In the genomic region with DNA sequence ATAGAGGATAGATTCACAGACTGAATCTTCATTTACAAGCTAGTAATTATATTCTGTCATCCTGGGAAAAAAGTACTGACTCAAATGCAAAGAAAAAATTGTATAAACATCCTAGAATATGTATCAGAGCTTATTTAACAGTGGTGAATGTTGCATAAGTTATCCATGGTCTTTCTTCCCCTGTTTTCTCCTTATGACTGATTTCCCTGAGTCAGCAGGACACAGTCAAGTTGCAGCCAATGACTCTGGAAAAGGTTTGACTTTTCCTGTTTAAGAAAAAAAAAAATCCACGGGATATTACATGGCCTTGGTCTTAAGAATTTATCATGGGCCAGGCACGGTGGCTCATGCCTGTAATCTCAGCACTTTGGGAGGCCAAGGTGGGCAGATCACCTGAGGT, we compare ENCODE assay signal across 20 cellular contexts. TPM values are rescaled to one million over a fixed set of nuclear protein-coding genes. Genes with fewer than 3 reads are reported as not detected.
A peak's percentile ranks its signal among the peaks of the same experiment; 100 is the strongest.
DNase-seq lines count a peak whose midpoint lies in the region; ATAC-seq and TF ChIP-seq lines count a peak whose summit lies in the region.
"Had no signal": no experiment of that assay in that cellular context is flagged by ENCODE, and none has a peak within 500 bp of the region (broad histone marks: within the 10 kb centered on the region; RNA-seq: fewer than 3 reads in every experiment).

No MANE protein-coding gene starts in this region.

- no peaks in the 10 kb centered on the region for H3K9me3 Mint-ChIP-seq in progenitor cell of endocrine pancreas (ENCODE audit: low read depth)
- H3K9me3 Mint-ChIP-seq: CD4-positive, CD25-positive, alpha-beta regulatory T cell; CD8-positive, alpha-beta memory T cell; H9 had no signal

- H3K14ac ChIP-seq in IMR-90 (replicated peaks; ENCODE audit: low read depth, low read length) = no peak overlapping the region

- H2BK15ac ChIP-seq in IMR-90 (ENCODE audit: low read depth, low read length) = no peak overlapping the region

- H3K27ac ChIP-seq in IMR-90 (ENCODE audit: insufficient read depth, low read length) = no peak overlapping the region

- CTCF ChIA-PET in IMR-90 (lab: Yijun Ruan, JAX) = no interaction called here

- TF ChIP-seq RAD21 in IMR-90 (IDR thresholded peaks at IDR 0.05; ENCODE audit: low read length) = no peak

- peaks cover 3% of the 10 kb centered on the region for H3K4me1 Mint-ChIP-seq in progenitor cell of endocrine pancreas (ENCODE audit: low read depth)
- H3K4me1 Mint-ChIP-seq: H9 had no signal

- H2AK5ac ChIP-seq in IMR-90 (ENCODE audit: low read depth, low read length) = no peak overlapping the region

- no peaks in the 10 kb centered on the region for H3K9me3 ChIP-seq in IMR-90 (ENCODE audit: control insufficient read depth, insufficient read depth, low read length)
- H3K9me3 ChIP-seq: BE2C had no signal

- no peak overlapping the region for H3K4me2 ChIP-seq in IMR-90 (ENCODE audit: low read depth, low read length)

- H3K18ac ChIP-seq in IMR-90 (ENCODE audit: low read depth, low read length) = no peak overlapping the region

- no peak for TF ChIP-seq CTCF in IMR-90 (conservative IDR thresholded peaks at IDR 0.05; ENCODE audit: low read depth, low read length)
- no peak for TF ChIP-seq CTCF in fibroblast of mammary gland (conservative IDR thresholded peaks at IDR 0.05; ENCODE audit: control insufficient read depth, insufficient read depth, low read depth, low read length)
- no peak for TF ChIP-seq CTCF in progenitor cell of endocrine pancreas (IDR thresholded peaks at IDR 0.05; ENCODE audit: unreplicated experiment)

- H3K27me3 ChIP-seq in IMR-90 (ENCODE audit: control insufficient read depth, insufficient read depth, low read length) = no peaks in the 10 kb centered on the region
- H3K27me3 ChIP-seq: BE2C had no signal

- H3K36me3 ChIP-seq in IMR-90 (ENCODE audit: control insufficient read depth, insufficient read depth, low read length) = no peaks in the 10 kb centered on the region
- H3K36me3 ChIP-seq: BE2C had no signal

- no peak overlapping the region for H2BK5ac ChIP-seq in IMR-90 (ENCODE audit: low read depth, low read length, poor library complexity, severe bottlenecking)

- no peaks in the 10 kb centered on the region for H3K4me1 ChIP-seq in IMR-90 (ENCODE audit: control insufficient read depth, insufficient read depth, low read length)
- H3K4me1 ChIP-seq: BE2C had no signal

- H4K5ac ChIP-seq in IMR-90 (ENCODE audit: low read depth, low read length) = no peak overlapping the region

- POLR2A ChIA-PET in IMR-90 (lab: Charles Lee; ENCODE audit: unreplicated experiment) = interaction anchor here (0.7 kb wide), 1 partner anchor 769 kb away, joined by 6 read pairs; no protein-coding TSS in a partner anchor

- no peak overlapping the region for H3K4ac ChIP-seq in IMR-90 (ENCODE audit: low read depth, low read length)

- no peak overlapping the region for H3K4me3 Mint-ChIP-seq in progenitor cell of endocrine pancreas (ENCODE audit: low read depth)
- H3K4me3 Mint-ChIP-seq: CD4-positive, CD25-positive, alpha-beta regulatory T cell; CD8-positive, alpha-beta memory T cell; H9 had no signal

- in situ Hi-C loops in IMR-90 (cut with MboI; ENCODE audit: low sequenced_read_pairs) = no loop called here

- BruUV-seq in IMR-90 (replicated peaks; lab: Mats Ljungman, UMichigan) = no TSS peak

- H3K27me3 Mint-ChIP-seq in progenitor cell of endocrine pancreas = no peaks in the 10 kb centered on the region
- H3K27me3 Mint-ChIP-seq: CD8-positive, alpha-beta memory T cell had no signal

- WGBS in IMR-90 (ENCODE audit: extremely low coverage in 2 of 2, insufficient read length in 1 of 2), 2 experiments = 17% methylated on average over 1 of the region's 2 CpGs; no CpG with 5 or more reads in 1 of the 2 experiments

- H3K27ac Mint-ChIP-seq in progenitor cell of endocrine pancreas = peak overlapping the region; percentile 79
- H3K27ac Mint-ChIP-seq: H9 had no signal

- H3K36me3 Mint-ChIP-seq in progenitor cell of endocrine pancreas (ENCODE audit: insufficient read depth) = no peaks in the 10 kb centered on the region
- H3K36me3 Mint-ChIP-seq: CD4-positive, CD25-positive, alpha-beta regulatory T cell; CD8-positive, alpha-beta memory T cell had no signal

- no peaks in the 10 kb centered on the region for H3K9me1 ChIP-seq in IMR-90 (ENCODE audit: insufficient read depth, low read length)

- H4K20me1 ChIP-seq in IMR-90 (ENCODE audit: insufficient read depth, low read length) = no peaks in the 10 kb centered on the region

- H2BK20ac ChIP-seq in IMR-90 (ENCODE audit: low read depth, low read length) = no peak overlapping the region

- H3K23ac ChIP-seq in IMR-90 (ENCODE audit: low read depth, low read length) = no peak overlapping the region

- H3K4me3 ChIP-seq in IMR-90 (ENCODE audit: insufficient read depth, low read depth, low read length) = no peak overlapping the region
- H3K4me3 ChIP-seq in fibroblast of mammary gland (ENCODE audit: control insufficient read depth, low read depth, low read length) = no peak overlapping the region

- ATAC-seq in IMR-90 (ENCODE audit: low read depth) (no peak; the same call in 1 of the 2 replicates), HG03432 (IDR thresholded peaks at IDR 0.05; ENCODE audit: unreplicated experiment) (no peak), GM18858 (IDR thresholded peaks at IDR 0.05; ENCODE audit: unreplicated experiment) (no peak)

- H2BK120ac ChIP-seq in IMR-90 (ENCODE audit: low read depth, low read length) = no peak overlapping the region

- dilution Hi-C loops in IMR-90 (cut with HindIII; ENCODE audit: low sequenced_read_pairs, unreplicated experiment) = no loop called here

- no peak overlapping the region for H3K9ac ChIP-seq in IMR-90 (ENCODE audit: low read depth, low read length)

- no peak overlapping the region for H2AK9ac ChIP-seq in IMR-90 (replicated peaks; ENCODE audit: low read depth, low read length, poor library complexity)

- H3K56ac ChIP-seq in IMR-90 (ENCODE audit: extremely low read depth, insufficient read depth, low read length) = no peak overlapping the region

- no peak overlapping the region for H4K91ac ChIP-seq in IMR-90 (ENCODE audit: insufficient read depth, low read depth, low read length)

- DNase-seq in ELR (ENCODE audit: low read depth) (peak; percentile 7), IMR-90 (peak; percentile 42), fibroblast of mammary gland (ENCODE audit: low read depth) (peak; percentile 24), progenitor cell of endocrine pancreas (ENCODE audit: low spot score, unreplicated experiment) (no peak), NCI-H69 (lab: John Stamatoyannopoulos, UW) (no peak)
- DNase-seq: ACHN; BE2C; C1 segment of cervical spinal cord; CD4-positive, CD25-positive, alpha-beta regulatory T cell; CD8-positive, alpha-beta memory T cell; COR-L47; DMS 273 treated with DMSO at 0.1 percent for 48 hours; DMS53; DND-41; EL; GOT3; H9; KBM-7 had no signal

- no peak for TF ChIP-seq POLR2A in IMR-90 (IDR thresholded peaks at IDR 0.05; ENCODE audit: low read depth, low read length)

- intact Hi-C loops in IMR-90 (cut with micrococcal nuclease) = no loop called here

- H4K8ac ChIP-seq in IMR-90 (ENCODE audit: low read depth in 2 of 2, low read length in 2 of 2) = no peak overlapping the region

- H3K79me1 ChIP-seq in IMR-90 (ENCODE audit: low read depth in 1 of 2, low read length in 2 of 2) = no peaks in the 10 kb centered on the region

- H2AFZ ChIP-seq in IMR-90 (replicated peaks; ENCODE audit: low read length, poor library complexity) = no peak overlapping the region

TF ChIP-seq in IMR-90, 13 proteins besides CTCF, POLR2A, EP300 and RAD21:
- TF ChIP-seq, protein P1, sequence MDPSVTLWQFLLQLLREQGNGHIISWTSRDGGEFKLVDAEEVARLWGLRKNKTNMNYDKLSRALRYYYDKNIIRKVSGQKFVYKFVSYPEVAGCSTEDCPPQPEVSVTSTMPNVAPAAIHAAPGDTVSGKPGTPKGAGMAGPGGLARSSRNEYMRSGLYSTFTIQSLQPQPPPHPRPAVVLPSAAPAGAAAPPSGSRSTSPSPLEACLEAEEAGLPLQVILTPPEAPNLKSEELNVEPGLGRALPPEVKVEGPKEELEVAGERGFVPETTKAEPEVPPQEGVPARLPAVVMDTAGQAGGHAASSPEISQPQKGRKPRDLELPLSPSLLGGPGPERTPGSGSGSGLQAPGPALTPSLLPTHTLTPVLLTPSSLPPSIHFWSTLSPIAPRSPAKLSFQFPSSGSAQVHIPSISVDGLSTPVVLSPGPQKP (IDR thresholded peaks at IDR 0.05; ENCODE audit: borderline replicate concordance, low read depth, low read length) = no peak
- peak; percentile 90 for TF ChIP-seq MAFK (IDR thresholded peaks at IDR 0.05; ENCODE audit: low read depth, low read length)
- no peak for TF ChIP-seq BHLHE40 (IDR thresholded peaks at IDR 0.05; ENCODE audit: low read depth, low read length)
- TF ChIP-seq, protein P2, sequence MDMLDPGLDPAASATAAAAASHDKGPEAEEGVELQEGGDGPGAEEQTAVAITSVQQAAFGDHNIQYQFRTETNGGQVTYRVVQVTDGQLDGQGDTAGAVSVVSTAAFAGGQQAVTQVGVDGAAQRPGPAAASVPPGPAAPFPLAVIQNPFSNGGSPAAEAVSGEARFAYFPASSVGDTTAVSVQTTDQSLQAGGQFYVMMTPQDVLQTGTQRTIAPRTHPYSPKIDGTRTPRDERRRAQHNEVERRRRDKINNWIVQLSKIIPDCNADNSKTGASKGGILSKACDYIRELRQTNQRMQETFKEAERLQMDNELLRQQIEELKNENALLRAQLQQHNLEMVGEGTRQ (IDR thresholded peaks at IDR 0.05; ENCODE audit: low read depth, low read length) = no peak
- no peak for TF ChIP-seq SMC3 (IDR thresholded peaks at IDR 0.05; ENCODE audit: low read depth, low read length)
- TF ChIP-seq MXI1 (IDR thresholded peaks at IDR 0.05; ENCODE audit: borderline replicate concordance, low read depth, low read length) = no peak
- TF ChIP-seq RFX5 (IDR thresholded peaks at IDR 0.05; ENCODE audit: low read depth, low read length) = no peak

RNA-seq across cellular contexts. Expression of a gene that starts 36.5 kb away (rescaled TPM):
- total RNA-seq in IMR-90 (2012; rRNA removed) = 13.3 and 14.0 TPM in 2 replicates
- polyA plus RNA-seq in IMR-90 (2012; rRNA removed) = 1.6 and 1.8 TPM in 2 replicates
- polyA plus RNA-seq in IMR-90 (2012; cell fraction: cytosol; rRNA removed) = 0.28 and 0.32 TPM in 2 replicates
- 0.28 and 1.4 TPM in 2 replicates for polyA plus RNA-seq in IMR-90 (2012; cell fraction: nucleus; rRNA removed; ENCODE audit: low replicate concordance)
- total RNA-seq in progenitor cell of endocrine pancreas = 2.6 and 3.4 TPM in 2 replicates

Comparison
In these comparisons a context has a peak if more than half of its experiments do, and no peak if none do; other contexts are left out.
1. DNase-seq: peak in ELR (single experiment), IMR-90 (single experiment) and fibroblast of mammary gland (single experiment); none in progenitor cell of endocrine pancreas (single experiment) and NCI-H69 (single experiment).